8 cellular contexts compared by ENCODE assay signal in the genomic region with DNA sequence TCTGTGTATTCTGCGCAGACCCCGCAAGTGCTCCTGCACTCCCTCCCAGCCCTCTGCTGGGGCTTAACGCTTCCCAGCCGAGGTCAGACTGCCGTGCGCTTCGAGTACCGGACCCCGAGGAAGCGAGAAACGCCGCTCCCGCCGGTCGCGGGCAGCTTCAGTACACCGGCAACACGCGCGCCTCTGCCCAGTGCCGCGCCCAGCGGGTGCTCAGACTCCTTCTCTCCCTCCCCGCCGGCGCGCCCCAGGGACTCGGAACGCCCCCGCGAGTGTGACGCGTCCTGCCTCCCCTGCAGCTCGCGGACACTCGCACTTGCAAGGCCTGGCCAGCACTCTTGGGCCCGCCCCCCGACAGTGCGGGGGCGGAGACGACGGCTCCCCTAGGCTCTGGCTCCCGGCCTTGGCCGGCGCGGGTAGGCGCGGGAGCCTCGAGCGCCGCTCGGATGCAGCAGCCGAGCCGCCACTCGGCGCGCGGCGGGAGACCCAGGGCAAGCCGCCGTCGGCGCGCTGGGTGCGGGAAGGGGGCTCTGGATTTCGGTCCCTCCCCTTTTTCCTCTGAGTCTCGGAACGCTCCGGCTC. TPM values are rescaled to one million over a fixed set of nuclear protein-coding genes. Genes with fewer than 3 reads are reported as not detected.
A peak's percentile ranks its signal among the peaks of the same experiment; 100 is the strongest.
DNase-seq lines count a peak whose midpoint lies in the region; ATAC-seq and TF ChIP-seq lines count a peak whose summit lies in the region.

PTGER2 (plus strand) TSS at position 410 of the 579 bp plus-strand sequence. CDS start 237 bp downstream, outside the sequence.

- intact Hi-C loops in Panc1 (cut with micrococcal nuclease; ENCODE audit: unreplicated experiment) = no loop called here

- TF ChIP-seq CTCF in Panc1 (IDR thresholded peaks at IDR 0.05) = no peak
- no peak for TF ChIP-seq CTCF in foreskin fibroblast (IDR thresholded peaks at IDR 0.05; ENCODE audit: low read depth, low read length)

- no peaks in the 10 kb centered on the region for H3K36me3 ChIP-seq in Panc1 (ENCODE audit: control insufficient read depth, insufficient read depth, low read length)

- POLR2A ChIA-PET in Panc1 (lab: Charles Lee) = no interaction called here

- in situ Hi-C loops in Panc1 (cut with HindIII; ENCODE audit: low pct_unique_long_range_greater_than_20kb, low sequenced_read_pairs) = no loop called here

- DNase-seq in Panc1 (ENCODE audit: low read depth, low spot score) (no peak), foreskin fibroblast (peak; percentile 98 to 99), non-pigmented ciliary epithelial cell (ENCODE audit: low read depth) (peak; percentile 76), stromal cell of bone marrow (ENCODE audit: low read depth) (peak; percentile 74), middle frontal gyrus (ENCODE audit: extremely low spot score, low spot score) (no peak)
- DNase-seq in activated T-helper 9 cell treated with anti-CD3 and anti-CD28 coated beads, Interleukin-2, amount 50 U/mL, for 16 hours (ENCODE audit: low read depth) = peak; percentile 75

- no peak within 1 kb of the TSS for H3K27ac ChIP-seq in Panc1 (ENCODE audit: low read length)

- ATAC-seq in GM18520 (IDR thresholded peaks at IDR 0.05; ENCODE audit: unreplicated experiment) = peak; percentile 40
- peak; percentile 36 for ATAC-seq in HG03025 (IDR thresholded peaks at IDR 0.05; ENCODE audit: low FRiP score, unreplicated experiment)
- ATAC-seq in Panc1 = peak; percentile 81

- no TSS peak for BruUV-seq in Panc1 (replicated peaks; lab: Mats Ljungman, UMichigan)

- no peaks in the 10 kb centered on the region for H3K9me3 ChIP-seq in Panc1 (ENCODE audit: control insufficient read depth, insufficient read depth, low read depth, low read length)

- no peaks in the 10 kb centered on the region for H3K4me1 ChIP-seq in Panc1 (ENCODE audit: control insufficient read depth, insufficient read depth, low read length)

- CTCF ChIA-PET in Panc1 (lab: Charles Lee) = no interaction called here

- H3K27me3 ChIP-seq in Panc1 (ENCODE audit: control insufficient read depth, insufficient read depth, low read length) = peaks cover 8% of the 10 kb centered on the region

- H3K4me3 ChIP-seq in Panc1 (ENCODE audit: low read depth in 2 of 2, low read length in 2 of 2) (peak within 1 kb of the TSS; percentile 42 to 62), foreskin fibroblast (ENCODE audit: low read depth in 1 of 2, low read length in 2 of 2) (peak within 1 kb of the TSS; percentile 70 to 71)

RNA-seq across cellular contexts. Expression of gene PTGER2, which starts in this region (rescaled TPM):
- 0.41 TPM for total RNA-seq in Panc1 (2021; ENCODE audit: unreplicated experiment)
- polyA plus RNA-seq in Panc1 (2012; ENCODE audit: insufficient read length) = 1.9 TPM

Comparison
In these comparisons a context has a peak if more than half of its experiments do, and no peak if none do; other contexts are left out.
1. DNase-seq: peak in activated T-helper 9 cell treated with anti-CD3 and anti-CD28 coated beads, Interleukin-2, amount 50 U/mL, for 16 hours (single experiment), foreskin fibroblast (2 of 2), non-pigmented ciliary epithelial cell (single experiment) and stromal cell of bone marrow (single experiment); none in Panc1 (single experiment) and middle frontal gyrus (single experiment).
2. Peak in every context shown above with its lines, with median percentiles within 50 percentile points of each other: ATAC-seq.